Comparison of ENCODE assay signal across 1 cellular context in genomic region chr1:161305872-161306519, GRCh38.
A peak's percentile ranks its signal among the peaks of the same experiment; 100 is the strongest.
TF ChIP-seq lines count a peak whose summit lies in the region.

No MANE protein-coding gene starts in this region.

TF ChIP-seq in K562, 482 proteins besides CTCF, POLR2A, EP300 and RAD21 (continued from another document and continues in another):
- TF ChIP-seq ZNF609 (CRISPR knock-in tag; IDR thresholded peaks at IDR 0.05; ENCODE audit: borderline replicate concordance) (0 out of 2 replicates have a peak, but pooled peaks have one; percentile 41), SOX6 (IDR thresholded peaks at IDR 0.05) (no peak), HBP1 (CRISPR knock-in tag; IDR thresholded peaks at IDR 0.05) (no peak), U2AF2 (optimal IDR thresholded peaks at IDR 0.05; ENCODE audit: low read depth, low read length) (no peak), DEAF1 (CRISPR knock-in tag; IDR thresholded peaks at IDR 0.05) (no peak), BCL6 (CRISPR knock-in tag; IDR thresholded peaks at IDR 0.05) (no peak), ZNF347 (CRISPR knock-in tag; IDR thresholded peaks at IDR 0.05; ENCODE audit: low read depth) (no peak), CBFA2T2 (conservative IDR thresholded peaks at IDR 0.05) (no peak), RBM22 (IDR thresholded peaks at IDR 0.05; ENCODE audit: low read depth, low read length, poor library complexity, severe bottlenecking) (no peak), JUNB (CRISPR knock-in tag; conservative IDR thresholded peaks at IDR 0.05) (no peak), GTF2F1 (IDR thresholded peaks at IDR 0.05; ENCODE audit: low read depth, low read length) (no peak), ELF1 (tag; IDR thresholded peaks at IDR 0.05) (no peak), MCM3 (IDR thresholded peaks at IDR 0.05) (no peak), ARID3A (IDR thresholded peaks at IDR 0.05; ENCODE audit: borderline replicate concordance, low read depth, low read length) (no peak), CHAMP1 (IDR thresholded peaks at IDR 0.05) (no peak), ZNF143 (CRISPR knock-in tag; IDR thresholded peaks at IDR 0.05) (no peak), RFX5 (IDR thresholded peaks at IDR 0.05; ENCODE audit: low read depth, low read length) (no peak), HDAC6 (IDR thresholded peaks at IDR 0.05; ENCODE audit: low read depth, low read length) (no peak), NFE2L1 (tag; IDR thresholded peaks at IDR 0.05; ENCODE audit: borderline replicate concordance, low read depth) (no peak), ZNF324 (CRISPR knock-in tag; IDR thresholded peaks at IDR 0.05) (no peak), CHD7 (IDR thresholded peaks at IDR 0.05; ENCODE audit: low read depth, low read length) (no peak), GATA2 (CRISPR knock-in tag; IDR thresholded peaks at IDR 0.05) (no peak), BDP1 (IDR thresholded peaks at IDR 0.05; ENCODE audit: insufficient read depth, insufficient read length) (no peak), NFRKB (IDR thresholded peaks at IDR 0.05; ENCODE audit: low read depth) (no peak), CBFA2T3 (IDR thresholded peaks at IDR 0.05) (no peak), RNF2 (IDR thresholded peaks at IDR 0.05) (no peak), LARP7 (IDR thresholded peaks at IDR 0.05) (no peak), GTF2A2 (tag; IDR thresholded peaks at IDR 0.05) (no peak), CREB3L1 (IDR thresholded peaks at IDR 0.05; ENCODE audit: borderline replicate concordance, low read depth) (peak; percentile 36; the same call in 1 of the 2 replicates), RBM34 (IDR thresholded peaks at IDR 0.05; ENCODE audit: borderline replicate concordance, insufficient read depth, low read length) (no peak), MTA3 (IDR thresholded peaks at IDR 0.05; ENCODE audit: borderline replicate concordance) (no peak)
- TF ChIP-seq, protein P1, sequence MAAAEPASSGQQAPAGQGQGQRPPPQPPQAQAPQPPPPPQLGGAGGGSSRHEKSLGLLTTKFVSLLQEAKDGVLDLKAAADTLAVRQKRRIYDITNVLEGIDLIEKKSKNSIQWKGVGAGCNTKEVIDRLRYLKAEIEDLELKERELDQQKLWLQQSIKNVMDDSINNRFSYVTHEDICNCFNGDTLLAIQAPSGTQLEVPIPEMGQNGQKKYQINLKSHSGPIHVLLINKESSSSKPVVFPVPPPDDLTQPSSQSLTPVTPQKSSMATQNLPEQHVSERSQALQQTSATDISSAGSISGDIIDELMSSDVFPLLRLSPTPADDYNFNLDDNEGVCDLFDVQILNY (CRISPR knock-in tag; IDR thresholded peaks at IDR 0.05), result no peak
